ENCODE assay signal across 13 cellular contexts in the genomic region with DNA sequence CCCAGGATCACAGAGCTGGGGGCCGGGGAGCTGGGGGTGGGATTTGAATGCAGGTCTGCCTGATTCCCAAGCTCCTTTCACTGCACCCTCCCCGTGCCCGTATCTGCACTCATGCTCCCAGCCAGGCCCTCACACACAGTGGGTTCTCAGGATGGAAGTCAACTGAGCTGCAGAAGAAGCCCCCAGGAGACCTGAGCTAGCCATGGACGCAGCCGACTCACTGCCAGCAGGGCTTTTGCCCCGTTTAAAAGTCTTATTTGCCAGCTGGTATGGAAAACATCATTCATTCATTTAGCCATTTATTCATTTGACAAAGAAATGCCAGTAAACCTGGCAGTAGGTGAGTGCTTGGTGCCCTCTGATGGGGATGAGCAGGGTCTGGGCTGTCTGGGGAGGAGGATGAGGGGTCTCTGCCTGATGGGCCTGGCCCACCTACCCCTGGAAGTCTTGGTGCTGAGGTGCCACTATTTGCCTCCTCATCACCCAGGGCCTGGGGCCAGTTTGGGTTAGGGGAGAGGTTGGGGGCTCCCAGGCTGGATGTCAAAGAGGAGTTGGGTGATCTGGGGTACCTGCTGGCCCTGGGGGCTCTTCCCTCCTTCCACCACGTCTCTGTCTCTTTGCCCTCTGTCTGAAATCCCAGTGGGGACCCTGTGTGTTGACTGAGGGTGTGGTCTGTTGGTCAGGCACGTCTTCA. TPM values are rescaled to one million over a fixed set of nuclear protein-coding genes. Genes with fewer than 3 reads are reported as not detected.
DNase-seq lines count a peak whose midpoint lies in the region; ATAC-seq and TF ChIP-seq lines count a peak whose summit lies in the region.
"Had no signal": no experiment of that assay in that cellular context is flagged by ENCODE, and none has a peak within 500 bp of the region (broad histone marks: within the 10 kb centered on the region; RNA-seq: fewer than 3 reads in every experiment).

No MANE protein-coding gene starts in this region.

- peaks cover 47% of the 10 kb centered on the region for H3K36me3 Mint-ChIP-seq in activated CD4-positive, alpha-beta T cell treated with anti-CD3 and anti-CD28 coated beads for 36 hours (ENCODE audit: low read depth)
- peaks cover 5% of the 10 kb centered on the region for H3K36me3 Mint-ChIP-seq in endothelial cell (ENCODE audit: low read depth, unreplicated experiment)

- CTCF ChIA-PET in activated CD4-positive, alpha-beta T cell treated with anti-CD3 and anti-CD28 coated beads for 36 hours (lab: Charles Lee): interaction anchor here (0.7 to 1.7 kb wide), 4 partner anchors 9 to 44 kb away, joined by 3 to 6 read pairs (median 4); no protein-coding TSS in a partner anchor

- no peaks in the 10 kb centered on the region for H3K27me3 ChIP-seq in Peyer's patch
- H3K27me3 ChIP-seq: testis had no signal

- POLR2A ChIA-PET in activated CD4-positive, alpha-beta T cell treated with anti-CD3 and anti-CD28 coated beads for 36 hours (lab: Charles Lee): interaction anchor here (0.6 to 3.2 kb wide), 3 partner anchors 9 to 151 kb away, joined by 3 to 26 read pairs (median 4); no protein-coding TSS in a partner anchor

- TF ChIP-seq CTCF in Peyer's patch (IDR thresholded peaks at IDR 0.05): no peak
- no peak for TF ChIP-seq CTCF in endothelial cell (IDR thresholded peaks at IDR 0.05; ENCODE audit: unreplicated experiment)

- H3K27me3 Mint-ChIP-seq in activated CD4-positive, alpha-beta T cell treated with anti-CD3 and anti-CD28 coated beads for 36 hours: no peaks in the 10 kb centered on the region
- peaks cover 12% of the 10 kb centered on the region for H3K27me3 Mint-ChIP-seq in endothelial cell (ENCODE audit: unreplicated experiment)

- ATAC-seq in activated CD4-positive, alpha-beta T cell treated with anti-CD3 and anti-CD28 coated beads for 36 hours: no peak
- ATAC-seq: sciatic nerve had no signal

- peaks cover 3% of the 10 kb centered on the region for H3K9me3 Mint-ChIP-seq in activated CD4-positive, alpha-beta T cell treated with anti-CD3 and anti-CD28 coated beads for 36 hours (ENCODE audit: low read depth)
- no peaks in the 10 kb centered on the region for H3K9me3 Mint-ChIP-seq in endothelial cell (ENCODE audit: unreplicated experiment)
- H3K9me3 Mint-ChIP-seq: naive B cell had no signal

- H3K4me1 Mint-ChIP-seq in activated CD4-positive, alpha-beta T cell treated with anti-CD3 and anti-CD28 coated beads for 36 hours: peaks cover 67% of the 10 kb centered on the region
- H3K4me1 Mint-ChIP-seq in endothelial cell (ENCODE audit: unreplicated experiment): peaks cover 60% of the 10 kb centered on the region

- no peaks in the 10 kb centered on the region for H3K9me3 ChIP-seq in Peyer's patch
- H3K9me3 ChIP-seq: testis had no signal

- peak overlapping the region; percentile 53 for H3K27ac Mint-ChIP-seq in activated CD4-positive, alpha-beta T cell treated with anti-CD3 and anti-CD28 coated beads for 36 hours
- no peak overlapping the region for H3K27ac Mint-ChIP-seq in endothelial cell (ENCODE audit: unreplicated experiment)

- DNase-seq in activated CD4-positive, alpha-beta T cell treated with anti-CD3 and anti-CD28 coated beads for 36 hours: no peak
- DNase-seq in activated CD4-positive, alpha-beta T cell treated with anti-CD3 and anti-CD28 coated beads for 4 hours: no peak
- no peak for DNase-seq in Peyer's patch
- no peak for DNase-seq in endothelial cell (ENCODE audit: low spot score)
- no peak for DNase-seq in T-helper 9 cell
- no peak for DNase-seq in medulla oblongata (ENCODE audit: extremely low spot score)
- DNase-seq in NCI-H526 treated with DMSO at 0.1 percent for 48 hours (lab: John Stamatoyannopoulos, UW): no peak
- DNase-seq: KBM-7, naive B cell, NCI-H2081 treated with DMSO at 0.1 percent for 48 hours, testis had no signal

- H3K4me1 ChIP-seq in Peyer's patch: peaks cover 1 to 53% (median 29%) of the 10 kb centered on the region in 4 donors

- peak overlapping the region; percentile 15 to 99 (median 95) for H3K27ac ChIP-seq in Peyer's patch
- H3K27ac ChIP-seq in skin epidermis: peak overlapping the region in 12 of 21 experiments; percentile 11 to 98 (median 92)

- peak overlapping the region in 2 of 4 donors; percentile 97 to 98 for H3K4me3 ChIP-seq in Peyer's patch
- H3K4me3 ChIP-seq in skin epidermis: peak overlapping the region in 5 of 7 experiments; percentile 48 to 71 (median 69)
- H3K4me3 ChIP-seq: testis had no signal

- no peaks in the 10 kb centered on the region for H3K36me3 ChIP-seq in Peyer's patch

- TF ChIP-seq POLR2A in Peyer's patch (IDR thresholded peaks at IDR 0.05): no peak

- peak overlapping the region; percentile 98 for H3K4me3 Mint-ChIP-seq in activated CD4-positive, alpha-beta T cell treated with anti-CD3 and anti-CD28 coated beads for 36 hours
- H3K4me3 Mint-ChIP-seq in endothelial cell (ENCODE audit: unreplicated experiment): peak overlapping the region; percentile 98

- intact Hi-C loops in activated CD4-positive, alpha-beta T cell treated with anti-CD3 and anti-CD28 coated beads for 36 hours (cut with DNase I, micrococcal nuclease): loop anchor here (5.0 to 10.0 kb wide), 4 partner anchors 38 to 895 kb away; a partner anchor contains a TSS

RNA-seq across cellular contexts. Expression of a gene that starts 2.8 kb away (rescaled TPM):
- total RNA-seq in activated CD4-positive, alpha-beta T cell treated with anti-CD3 and anti-CD28 coated beads for 36 hours: 100 to 1,000 TPM; 107 to 116 TPM
- 10 to 100 TPM; 37.1 to 92.8 (median 64.0) TPM for total RNA-seq in Peyer's patch
- 142 TPM for total RNA-seq in endothelial cell (ENCODE audit: unreplicated experiment)
